Comparison of ENCODE assay signal across 13 cellular contexts in genomic region chr5:76820491-76820890, GRCh38. TPM values are rescaled to one million over a fixed set of nuclear protein-coding genes. Genes with fewer than 3 reads are reported as not detected.
A peak's percentile ranks its signal among the peaks of the same experiment; 100 is the strongest.
DNase-seq lines count a peak whose midpoint lies in the region; ATAC-seq and TF ChIP-seq lines count a peak whose summit lies in the region.
"Had no signal": no experiment of that assay in that cellular context is flagged by ENCODE, and none has a peak within 500 bp of the region (broad histone marks: within the 10 kb centered on the region; RNA-seq: fewer than 3 reads in every experiment).

No MANE protein-coding gene starts in this region.

- TF ChIP-seq CTCF in C4-2B (conservative IDR thresholded peaks at IDR 0.05): no peak

- H3K4me1 ChIP-seq in HUES64 (ENCODE audit: insufficient read depth, low read length) (peaks cover 10% of the 10 kb centered on the region), duodenal mucosa (ENCODE audit: control insufficient read depth in 1 of 2, insufficient read depth in 2 of 2, low read length in 2 of 2) (peaks cover 7 to 8% of the 10 kb centered on the region in 2 donors), mucosa of rectum (ENCODE audit: control insufficient read depth in 2 of 2, insufficient read depth in 2 of 2, low read length in 2 of 2) (peaks cover 18 to 27% of the 10 kb centered on the region in 2 donors)
- H3K4me1 ChIP-seq: SJCRH30 had no signal

- H3K4me3 ChIP-seq in HUES64 (ENCODE audit: low read length): peak overlapping the region; percentile 89
- peak overlapping the region; percentile 93 to 95 for H3K4me3 ChIP-seq in duodenal mucosa (ENCODE audit: low read depth in 1 of 2, low read length in 2 of 2)
- peak overlapping the region; percentile 88 for H3K4me3 ChIP-seq in mucosa of rectum (ENCODE audit: low read length in 2 of 2)
- H3K4me3 ChIP-seq: SJCRH30 had no signal

- ATAC-seq in HG02938 (IDR thresholded peaks at IDR 0.05; ENCODE audit: unreplicated experiment): no peak
- no peak for ATAC-seq in HG03039 (IDR thresholded peaks at IDR 0.05; ENCODE audit: unreplicated experiment)

- DNase-seq in UCSD-AML1 (lab: John Stamatoyannopoulos, UW; ENCODE audit: unreplicated experiment) (no peak), amniotic stem cell (lab: John Stamatoyannopoulos, UW) (no peak)
- DNase-seq: dorsolateral prefrontal cortex; HCEC 1CT; SJCRH30; stimulated activated CD4-positive, alpha-beta T cell treated with anti-CD3 and anti-CD28 coated beads, Interleukin-1b, Interleukin-23, amount 100 ng/mL, for 48 hours had no signal

- H3K9me3 ChIP-seq in HUES64 (ENCODE audit: insufficient read depth, low read depth, low read length) (no peaks in the 10 kb centered on the region), duodenal mucosa (ENCODE audit: control insufficient read depth in 1 of 2, low read length in 2 of 2) (no peaks in the 10 kb centered on the region), mucosa of rectum (ENCODE audit: control insufficient read depth in 2 of 2, low read length in 2 of 2) (no peaks in the 10 kb centered on the region)
- H3K9me3 ChIP-seq: SJCRH30, thyroid gland had no signal

- 16% methylated on average over 1 of the region's 3 CpGs for WGBS in HUES64

- H3K27ac ChIP-seq in C4-2B (peak overlapping the region; percentile 77), HUES64 (ENCODE audit: low read depth, low read length) (no peak overlapping the region), duodenal mucosa (ENCODE audit: low read depth, low read length) (peak overlapping the region; percentile 86), mucosa of rectum (ENCODE audit: low read depth in 2 of 2, low read length in 2 of 2) (peak overlapping the region; percentile 94 to 95)
- H3K27ac ChIP-seq: dorsolateral prefrontal cortex, SJCRH30, thyroid gland had no signal

- H3K27me3 ChIP-seq in HUES64 (ENCODE audit: insufficient read depth, low read length) (peaks cover 18% of the 10 kb centered on the region), duodenal mucosa (ENCODE audit: control insufficient read depth in 1 of 2, insufficient read depth in 2 of 2, low read length in 2 of 2) (peaks cover 0 to 6% of the 10 kb centered on the region in 2 donors), mucosa of rectum (ENCODE audit: control insufficient read depth in 2 of 2, insufficient read depth in 2 of 2, low read length in 2 of 2) (peaks cover 0 to 2% of the 10 kb centered on the region in 2 donors)
- H3K27me3 ChIP-seq: SJCRH30, thyroid gland had no signal

- H3K36me3 ChIP-seq in HUES64 (ENCODE audit: insufficient read depth, low read length): no peaks in the 10 kb centered on the region
- no peaks in the 10 kb centered on the region for H3K36me3 ChIP-seq in duodenal mucosa (ENCODE audit: control insufficient read depth in 1 of 2, insufficient read depth in 2 of 2, low read length in 2 of 2)
- no peaks in the 10 kb centered on the region for H3K36me3 ChIP-seq in mucosa of rectum (ENCODE audit: control insufficient read depth in 2 of 2, insufficient read depth in 2 of 2, low read length in 2 of 2)
- H3K36me3 ChIP-seq: SJCRH30, thyroid gland had no signal

- H3K9ac ChIP-seq in HUES64 (ENCODE audit: low read depth, low read length): peak overlapping the region; percentile 78
- H3K9ac ChIP-seq in duodenal mucosa (ENCODE audit: low read depth in 1 of 2, low read length in 2 of 2): peak overlapping the region; percentile 93 to 94
- H3K9ac ChIP-seq in mucosa of rectum (ENCODE audit: low read depth in 1 of 2, low read length in 2 of 2): peak overlapping the region; percentile 91 to 96

RNA-seq across cellular contexts. Expression of gene F2RL1, which starts 1.7 kb away (rescaled TPM):
- polyA plus RNA-seq in HUES64 (2013, experiment 1 of 2): 28.1 TPM
- polyA plus RNA-seq in HUES64 (2013, experiment 2 of 2): 26.3 TPM

RNA-seq across cellular contexts. Expression of gene S100Z, which starts 29.3 kb away (rescaled TPM):
- 0.70 TPM for polyA plus RNA-seq in HUES64 (2013, experiment 1 of 2)
- 0.70 TPM for polyA plus RNA-seq in HUES64 (2013, experiment 2 of 2)
